Comparison of ENCODE assay signal across 8 cellular contexts in genomic region chr10:89207801-89208551, GRCh38. TPM values are rescaled to one million over a fixed set of nuclear protein-coding genes. Genes with fewer than 3 reads are reported as not detected.
DNase-seq lines count a peak whose midpoint lies in the region; ATAC-seq and TF ChIP-seq lines count a peak whose summit lies in the region.

No MANE protein-coding gene starts in this region.

- H3K9me3 ChIP-seq in CD4-positive, alpha-beta memory T cell (ENCODE audit: control insufficient read depth in 1 of 2, low read length in 2 of 2): no peaks in the 10 kb centered on the region
- no peaks in the 10 kb centered on the region for H3K9me3 ChIP-seq in heart right ventricle
- H3K9me3 ChIP-seq in ovary: no peaks in the 10 kb centered on the region

- intact Hi-C loops in CD4-positive, alpha-beta memory T cell (cut with micrococcal nuclease): no loop called here
- intact Hi-C loops in heart right ventricle (cut with DNase I) (loop anchor here in 5 of 10 donors (2.0 to 10.0 kb wide), 4 partner anchors 113 to 179 kb away; no protein-coding TSS in a partner anchor), ovary (cut with DNase I) (loop anchor here in 2 of 4 donors (2.0 to 5.0 kb wide), 2 partner anchors 271 to 273 kb away; no protein-coding TSS in a partner anchor)

- H3K4me3 ChIP-seq in CD4-positive, alpha-beta memory T cell (ENCODE audit: low read length in 2 of 2): peak overlapping the region; percentile 43 to 55
- peak overlapping the region; percentile 21 to 67 (median 56) for H3K4me3 ChIP-seq in heart right ventricle
- H3K4me3 ChIP-seq in ovary: peak overlapping the region; percentile 47

- CTCF ChIA-PET in CD4-positive, alpha-beta memory T cell (lab: Charles Lee; ENCODE audit: partially characterized antibody): interaction anchor here (0.8 to 3.5 kb wide), 14 partner anchors 8 to 378 kb away, joined by 3 to 47 read pairs (median 6); partner anchors contain the start of gene STAMBPL1

- peak overlapping the region in 5 of 7 donors; percentile 43 to 76 (median 63) for H3K27ac Mint-ChIP-seq in CD4-positive, alpha-beta memory T cell
- no peak overlapping the region for H3K27ac Mint-ChIP-seq in activated naive CD4-positive, alpha-beta T cell treated with anti-CD3 and anti-CD28 coated beads, Interleukin-2, amount 50 U/mL, for 24 hours

- H3K36me3 Mint-ChIP-seq in CD4-positive, alpha-beta memory T cell: no peaks in the 10 kb centered on the region
- no peaks in the 10 kb centered on the region for H3K36me3 Mint-ChIP-seq in activated naive CD4-positive, alpha-beta T cell treated with anti-CD3 and anti-CD28 coated beads, Interleukin-2, amount 50 U/mL, for 24 hours

- no peak overlapping the region for H3K27ac ChIP-seq in CD4-positive, alpha-beta memory T cell (ENCODE audit: low read depth, low read length)
- H3K27ac ChIP-seq in heart right ventricle (peak overlapping the region; percentile 78 to 93 (median 83)), ovary (peak overlapping the region; percentile 34 to 76)

- ATAC-seq in HG03439 (IDR thresholded peaks at IDR 0.05; ENCODE audit: unreplicated experiment): peak; percentile 21
- peak; percentile 68 to 87 (median 81) for ATAC-seq in heart right ventricle
- ATAC-seq in GM21381 (IDR thresholded peaks at IDR 0.05; ENCODE audit: unreplicated experiment): no peak

- DNase-seq in CD4-positive, alpha-beta memory T cell: peak in 1 of 5 donors; percentile 23
- DNase-seq in heart right ventricle (peak; percentile 56 to 67), ovary (peak; percentile 34 to 66 (median 58)), OCI-M2 (lab: John Stamatoyannopoulos, UW; ENCODE audit: unreplicated experiment) (no peak), NOMO-1 (lab: John Stamatoyannopoulos, UW; ENCODE audit: unreplicated experiment in 2 of 2) (no peak)

- POLR2A ChIA-PET in CD4-positive, alpha-beta memory T cell (lab: Charles Lee; ENCODE audit: partially characterized antibody): interaction anchor here (1.0 to 2.5 kb wide), 8 partner anchors 8 to 377 kb away, joined by 3 to 14 read pairs (median 3); partner anchors contain the start of gene FAS

- H3K4me1 ChIP-seq in CD4-positive, alpha-beta memory T cell (ENCODE audit: insufficient read depth, low read length): peaks cover 17% of the 10 kb centered on the region
- H3K4me1 ChIP-seq in heart right ventricle (peaks cover 0 to 28% (median 20%) of the 10 kb centered on the region in 9 donors), ovary (ENCODE audit: insufficient read depth) (peaks cover 2% of the 10 kb centered on the region)

- WGBS in heart right ventricle, 2 donors: 5 to 7% methylated on average over 60 of the region's 60 CpGs
- 7 to 9% (median 9%) methylated on average over 59 to 60 of the region's 60 CpGs for WGBS in ovary, 3 donors

- peaks cover 9 to 15% (median 13%) of the 10 kb centered on the region in 4 donors for H3K4me1 Mint-ChIP-seq in CD4-positive, alpha-beta memory T cell
- peaks cover 9% of the 10 kb centered on the region for H3K4me1 Mint-ChIP-seq in activated naive CD4-positive, alpha-beta T cell treated with anti-CD3 and anti-CD28 coated beads, Interleukin-2, amount 50 U/mL, for 24 hours

- H3K36me3 ChIP-seq in CD4-positive, alpha-beta memory T cell (ENCODE audit: insufficient read depth, low read length): no peaks in the 10 kb centered on the region
- H3K36me3 ChIP-seq in heart right ventricle: no peaks in the 10 kb centered on the region
- H3K36me3 ChIP-seq in ovary: no peaks in the 10 kb centered on the region

- no peaks in the 10 kb centered on the region for H3K9me3 Mint-ChIP-seq in CD4-positive, alpha-beta memory T cell
- no peaks in the 10 kb centered on the region for H3K9me3 Mint-ChIP-seq in activated naive CD4-positive, alpha-beta T cell treated with anti-CD3 and anti-CD28 coated beads, Interleukin-2, amount 50 U/mL, for 24 hours

- TF ChIP-seq EP300 in ovary (IDR thresholded peaks at IDR 0.05): no peak

- peak; percentile 13 for TF ChIP-seq POLR2A in ovary (IDR thresholded peaks at IDR 0.05)

- TF ChIP-seq CTCF in heart right ventricle (IDR thresholded peaks at IDR 0.05): no peak
- no peak for TF ChIP-seq CTCF in ovary (IDR thresholded peaks at IDR 0.05)

- peaks cover 6% of the 10 kb centered on the region for H3K27me3 ChIP-seq in CD4-positive, alpha-beta memory T cell (ENCODE audit: insufficient read depth, low read length)
- H3K27me3 ChIP-seq in heart right ventricle: peaks cover 0 to 83% (median 20%) of the 10 kb centered on the region in 7 donors
- no peaks in the 10 kb centered on the region for H3K27me3 ChIP-seq in ovary

- peaks cover 18 to 23% of the 10 kb centered on the region in 2 donors for H3K27me3 Mint-ChIP-seq in CD4-positive, alpha-beta memory T cell
- H3K27me3 Mint-ChIP-seq in activated naive CD4-positive, alpha-beta T cell treated with anti-CD3 and anti-CD28 coated beads, Interleukin-2, amount 50 U/mL, for 24 hours: peaks cover 29% of the 10 kb centered on the region

- H3K4me3 Mint-ChIP-seq in CD4-positive, alpha-beta memory T cell: peak overlapping the region; percentile 84 to 95 (median 87)
- H3K4me3 Mint-ChIP-seq in activated naive CD4-positive, alpha-beta T cell treated with anti-CD3 and anti-CD28 coated beads, Interleukin-2, amount 50 U/mL, for 24 hours: peak overlapping the region; percentile 87

RNA-seq across cellular contexts. Expression of gene CH25H, which starts 0.9 kb away (rescaled TPM):
- total RNA-seq in CD4-positive, alpha-beta memory T cell: not detected
- polyA plus RNA-seq in CD4-positive, alpha-beta memory T cell: under 1 TPM; 0.10 to 0.46 TPM
- total RNA-seq in heart right ventricle: 1 to 10 TPM in 3 of 10 donors, under 1 TPM in 6, not detected in 1; 0.31 to 8.8 (median 0.76) TPM
- under 1 TPM; 0.23 to 0.51 TPM for polyA plus RNA-seq in heart right ventricle
- 1 to 10 TPM in 6 of 7 donors, under 1 TPM in 1; 0.52 to 3.8 (median 1.6) TPM for total RNA-seq in ovary
- polyA plus RNA-seq in ovary: 1 to 10 TPM in 1 of 2 donors, under 1 TPM in 1; 0.22 to 1.9 TPM

RNA-seq across cellular contexts. Expression of gene LIPA, which starts 43.6 kb away (rescaled TPM):
- total RNA-seq in CD4-positive, alpha-beta memory T cell: 10 to 100 TPM; 55.5 to 60.2 TPM
- 100 to 1,000 TPM in 1 of 2 donors, 10 to 100 TPM in 1; 91.3 to 147 TPM for polyA plus RNA-seq in CD4-positive, alpha-beta memory T cell
- total RNA-seq in heart right ventricle: 10 to 100 TPM; 12.4 to 58.5 (median 15.3) TPM
- polyA plus RNA-seq in heart right ventricle: 10 to 100 TPM in 1 of 2 donors, 1 to 10 TPM in 1; 7.8 to 17.6 TPM
- total RNA-seq in ovary: 10 to 100 TPM; 26.6 to 94.6 (median 36.1) TPM
- polyA plus RNA-seq in ovary: 100 to 1,000 TPM in 1 of 2 donors, 10 to 100 TPM in 1; 27.5 to 191 TPM

Comparison
In these comparisons a context has a peak if more than half of its experiments do, and no peak if none do; other contexts are left out.
1. DNase-seq: peak in heart right ventricle (2 of 2) and ovary (5 of 5); none in OCI-M2 (single experiment) and NOMO-1 (0 of 2).
2. Peak in every context shown above with its lines, with median percentiles within 50 percentile points of each other: H3K4me3 ChIP-seq.